Comparison of ENCODE assay signal across 8 cellular contexts in genomic region chr18:63155169-63155852, GRCh38.
DNase-seq lines count a peak whose midpoint lies in the region; ATAC-seq and TF ChIP-seq lines count a peak whose summit lies in the region.

No MANE protein-coding gene starts in this region.

- H3K9ac ChIP-seq in rectal smooth muscle tissue (ENCODE audit: low read length), result no peak overlapping the region

- TF ChIP-seq EP300 in gastroesophageal sphincter (IDR thresholded peaks at IDR 0.05), result no peak

- H3K9me3 ChIP-seq in gastroesophageal sphincter (no peaks in the 10 kb centered on the region), uterus (no peaks in the 10 kb centered on the region)

- no peak for TF ChIP-seq POLR2A in gastroesophageal sphincter (IDR thresholded peaks at IDR 0.05)
- TF ChIP-seq POLR2A in uterus (IDR thresholded peaks at IDR 0.05), result no peak

- 44 to 67% methylated on average over 9 to 13 of the region's 23 CpGs for WGBS in gastroesophageal sphincter (ENCODE audit: low coverage in 1 of 2), 2 donors

- TF ChIP-seq CTCF in gastroesophageal sphincter (IDR thresholded peaks at IDR 0.05), result peak; percentile 44 to 73 (median 47)
- TF ChIP-seq CTCF in uterus (IDR thresholded peaks at IDR 0.05), result peak; percentile 41 to 61 (median 54)

- H3K27ac ChIP-seq in gastroesophageal sphincter, result no peak overlapping the region
- no peak overlapping the region for H3K27ac ChIP-seq in rectal smooth muscle tissue (ENCODE audit: low read depth, low read length)
- H3K27ac ChIP-seq in uterus, result peak overlapping the region; percentile 22 to 26

- H3K36me3 ChIP-seq in gastroesophageal sphincter, result no peaks in the 10 kb centered on the region
- no peaks in the 10 kb centered on the region for H3K36me3 ChIP-seq in rectal smooth muscle tissue (ENCODE audit: control insufficient read depth, insufficient read depth, low read length)
- no peaks in the 10 kb centered on the region for H3K36me3 ChIP-seq in uterus

- H3K4me1 ChIP-seq in gastroesophageal sphincter, result peaks cover 0 to 57% (median 3%) of the 10 kb centered on the region in 3 donors
- no peaks in the 10 kb centered on the region for H3K4me1 ChIP-seq in rectal smooth muscle tissue (ENCODE audit: control insufficient read depth, insufficient read depth, low read length)
- H3K4me1 ChIP-seq in uterus, result peaks cover 3 to 20% of the 10 kb centered on the region in 2 donors

- ATAC-seq in GM21367 (IDR thresholded peaks at IDR 0.05; ENCODE audit: unreplicated experiment), result peak; percentile 36
- peak; percentile 47 for ATAC-seq in gastroesophageal sphincter

- in situ Hi-C loops in Caki2 (cut with HindIII; ENCODE audit: low pct_unique_long_range_greater_than_20kb, low sequenced_read_pairs), result no loop called here

- intact Hi-C loops in uterus (cut with DNase I; ENCODE audit: low total_unique reads), result no loop called here

- H3K4me3 ChIP-seq in gastroesophageal sphincter (peak overlapping the region in 1 of 2 donors; percentile 28), rectal smooth muscle tissue (ENCODE audit: low read length) (peak overlapping the region; percentile 59), uterus (no peak overlapping the region)

- peak; percentile 62 for DNase-seq in Caki2 (ENCODE audit: low read depth)
- peak; percentile 31 for DNase-seq in HT1080 (ENCODE audit: low read depth)
- peak; percentile 68 for DNase-seq in NOMO-1 treated with DMSO at 0.1 percent for 48 hours (lab: John Stamatoyannopoulos, UW; ENCODE audit: unreplicated experiment)
- peak; percentile 65 for DNase-seq in activated T-helper 1 cell treated with Interleukin-2 at 50 U/mL for 16 hours (ENCODE audit: low read depth)
- no peak for DNase-seq in uterus

- H3K27me3 ChIP-seq in gastroesophageal sphincter (no peaks in the 10 kb centered on the region), rectal smooth muscle tissue (ENCODE audit: control insufficient read depth, insufficient read depth, low read length) (no peaks in the 10 kb centered on the region), uterus (no peaks in the 10 kb centered on the region)

Comparison
In these comparisons a context has a peak if more than half of its experiments do, and no peak if none do; other contexts are left out.
1. DNase-seq: peak in Caki2 (single experiment), HT1080 (single experiment), NOMO-1 treated with DMSO at 0.1 percent for 48 hours (single experiment) and activated T-helper 1 cell treated with Interleukin-2 at 50 U/mL for 16 hours (single experiment); none in uterus (0 of 2).
2. H3K27ac ChIP-seq: peak in uterus (2 of 2); none in gastroesophageal sphincter (0 of 4) and rectal smooth muscle tissue (single experiment).